In the genomic region with DNA sequence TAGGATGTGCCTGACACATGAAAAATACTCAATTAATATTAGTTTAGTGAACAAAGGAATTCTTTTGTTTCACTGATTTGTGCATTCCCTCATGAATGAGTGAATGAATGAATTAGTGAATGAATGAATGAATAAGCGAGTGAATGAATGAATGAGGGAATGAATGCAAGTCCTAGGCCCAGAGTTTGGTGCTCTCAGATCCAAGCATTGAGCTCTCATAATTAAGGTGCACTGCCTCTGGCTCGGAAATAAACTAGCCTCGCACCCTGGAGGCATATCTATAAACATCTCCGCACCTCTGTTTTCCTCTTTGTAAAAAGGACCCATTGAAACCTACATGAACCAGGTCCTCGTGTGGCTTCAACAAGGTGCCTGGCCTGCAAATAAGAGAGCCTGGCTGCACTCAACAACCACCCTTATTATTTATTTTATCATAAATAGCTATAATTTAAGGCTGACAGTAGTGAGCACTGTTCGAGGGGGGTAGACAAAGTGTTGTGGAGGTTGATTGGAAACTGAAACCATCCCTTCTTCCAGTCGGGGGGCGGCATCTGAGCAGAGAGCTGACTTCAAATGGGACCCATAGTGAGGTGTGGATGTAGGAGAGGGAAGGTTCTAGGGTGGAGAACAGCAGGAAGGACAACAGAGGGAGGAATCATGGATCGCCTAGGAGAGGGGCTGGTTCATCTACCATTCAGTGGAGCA, we compare ENCODE assay signal across 18 cellular contexts.
A peak's percentile ranks its signal among the peaks of the same experiment; 100 is the strongest.
DNase-seq lines count a peak whose midpoint lies in the region; ATAC-seq, FAIRE-seq and TF ChIP-seq lines count a peak whose summit lies in the region.
"Had no signal": no experiment of that assay in that cellular context is flagged by ENCODE, and none has a peak within 500 bp of the region (broad histone marks: within the 10 kb centered on the region; RNA-seq: fewer than 3 reads in every experiment).

No MANE protein-coding gene starts in this region.

- H3K79me2 ChIP-seq in K562 (ENCODE audit: control insufficient read depth, insufficient read depth, low read length): no peaks in the 10 kb centered on the region

- no peaks in the 10 kb centered on the region for H3K4me1 ChIP-seq in K562 (replicated peaks in 1 of 2; ENCODE audit: control insufficient read depth in 2 of 2, insufficient read depth in 2 of 2, low read length in 2 of 2)
- H3K4me1 ChIP-seq in vagina: peaks cover 41% of the 10 kb centered on the region
- H3K4me1 ChIP-seq in CD8-positive, alpha-beta memory T cell (ENCODE audit: insufficient read depth, low read length): no peaks in the 10 kb centered on the region
- H3K4me1 ChIP-seq: BLaER1 had no signal

- peaks cover 0 to 14% of the 10 kb centered on the region in 2 experiments; a peak in 2 of 5 replicates for H3K27me3 ChIP-seq in K562 (ENCODE audit: control insufficient read depth in 2 of 2, insufficient read depth in 2 of 2, low read length in 2 of 2)
- no peaks in the 10 kb centered on the region for H3K27me3 ChIP-seq in vagina
- H3K27me3 ChIP-seq in CD8-positive, alpha-beta memory T cell (ENCODE audit: insufficient read depth, low read length, poor library complexity, severe bottlenecking): no peaks in the 10 kb centered on the region
- H3K27me3 ChIP-seq: BLaER1 had no signal

- POLR2A ChIA-PET in K562 (lab: Yijun Ruan, JAX): interaction anchor here (0.6 kb wide), 1 partner anchor 75 kb away, joined by 3 read pairs; no protein-coding TSS in a partner anchor
- POLR2A ChIA-PET in CD8-positive, alpha-beta memory T cell (lab: Charles Lee): no interaction called here

- FAIRE-seq in K562 (lab: Jason Lieb, UNC): no peak
- FAIRE-seq: GM18507 had no signal

- 9% methylated on average over 6 of the region's 9 CpGs for WGBS in K562 (ENCODE audit: insufficient coverage, low coverage, missing lambda C conversion rate)
- 79 to 92% methylated on average over 9 of the region's 9 CpGs for WGBS in lower leg skin, 2 donors

- TF ChIP-seq EP300 in K562 (IDR thresholded peaks at IDR 0.05; ENCODE audit: low read length): no peak

- peak; percentile 48 for DNase-seq in activated CD8-positive, alpha-beta memory T cell treated with anti-CD3 and anti-CD28 coated beads for 24 hours
- no peak for DNase-seq in activated CD8-positive, alpha-beta memory T cell treated with anti-CD3 and anti-CD28 coated beads, Interleukin-2, amount 50 U/mL, for 48 hours
- DNase-seq in K562 (ENCODE audit: extremely low read depth in 1 of 4, low spot score in 3 of 4): no peak
- peak; percentile 11 to 65 for DNase-seq in lower leg skin (ENCODE audit: low spot score in 2 of 2)
- DNase-seq in vagina (ENCODE audit: extremely low spot score in 2 of 2): peak; percentile 70 to 89
- DNase-seq in effector CD4-positive, alpha-beta T cell: no peak
- DNase-seq in CD8-positive, alpha-beta memory T cell: no peak
- DNase-seq: 8988T; AML-193; Calu3; CD4-positive, CD25-positive, alpha-beta regulatory T cell; DMS 273 treated with DMSO at 0.1 percent for 48 hours; HFFc6 had no signal

- H3K4me3 ChIP-seq in K562 (no peak overlapping the region), lower leg skin (ENCODE audit: low read depth, poor library complexity, severe bottlenecking) (no peak overlapping the region), vagina (no peak overlapping the region)
- H3K4me3 ChIP-seq in CD8-positive, alpha-beta memory T cell (ENCODE audit: low read length): no peak overlapping the region
- H3K4me3 ChIP-seq: BLaER1, GM23338 had no signal

- H3K27me3 Mint-ChIP-seq in CD8-positive, alpha-beta memory T cell: peaks cover 0 to 3% of the 10 kb centered on the region in 2 donors
- H3K27me3 Mint-ChIP-seq: CD4-positive, CD25-positive, alpha-beta regulatory T cell had no signal

- no peak overlapping the region for H3K9ac ChIP-seq in K562 (ENCODE audit: insufficient read depth in 1 of 2, low read depth in 2 of 2, low read length in 2 of 2)
- H3K9ac ChIP-seq: BLaER1 had no signal

- no peaks in the 10 kb centered on the region for H4K20me1 ChIP-seq in K562 (replicated peaks; ENCODE audit: control insufficient read depth, insufficient read depth, low read length)
- H4K20me1 ChIP-seq: BLaER1 had no signal

- no peak for TF ChIP-seq RAD21 in K562 (CRISPR knock-in tag; conservative IDR thresholded peaks at IDR 0.05 in 1 of 2, IDR thresholded peaks at IDR 0.05 in 1 of 2)

- H3K9me1 ChIP-seq in K562 (ENCODE audit: control insufficient read depth, insufficient read depth, low read length): no peaks in the 10 kb centered on the region

- H3K27ac ChIP-seq in K562 (ENCODE audit: extremely low read depth, low read depth, low read length): no peak overlapping the region
- H3K27ac ChIP-seq in vagina: no peak overlapping the region
- no peak overlapping the region for H3K27ac ChIP-seq in CD8-positive, alpha-beta memory T cell (ENCODE audit: low read depth, low read length)
- H3K27ac ChIP-seq: BLaER1 had no signal

- BruUV-seq in K562 (replicated peaks; lab: Mats Ljungman, UMichigan): no TSS peak

- H3K27ac Mint-ChIP-seq in CD8-positive, alpha-beta memory T cell: peak overlapping the region in 1 of 8 donors; percentile 47
- H3K27ac Mint-ChIP-seq: GM23338, H9, HFFc6 had no signal

- H3K36me3 Mint-ChIP-seq in CD8-positive, alpha-beta memory T cell: peaks cover 0 to 1% (median 0%) of the 10 kb centered on the region in 3 donors

- H3K4me1 Mint-ChIP-seq in CD8-positive, alpha-beta memory T cell: peaks cover 2 to 5% (median 4%) of the 10 kb centered on the region in 3 donors

- no peaks in the 10 kb centered on the region for H3K9me3 Mint-ChIP-seq in CD8-positive, alpha-beta memory T cell
- H3K9me3 Mint-ChIP-seq: GM23338, H9, HFFc6 had no signal

- TF ChIP-seq POLR2A in K562 (conservative IDR thresholded peaks at IDR 0.05) (no peak), lower leg skin (IDR thresholded peaks at IDR 0.05) (no peak), vagina (IDR thresholded peaks at IDR 0.05) (no peak)

- no peak overlapping the region for H3K4me2 ChIP-seq in K562 (ENCODE audit: insufficient read depth, low read length)
- H3K4me2 ChIP-seq: BLaER1, GM23338 had no signal

- intact Hi-C loops in K562 (cut with micrococcal nuclease): no loop called here
- intact Hi-C loops in lower leg skin (cut with DNase I; ENCODE audit: low total_unique reads): no loop called here
- intact Hi-C loops in vagina (cut with DNase I): no loop called here

- ATAC-seq in K562 (no peak), GM19324 (IDR thresholded peaks at IDR 0.05; ENCODE audit: low FRiP score, unreplicated experiment) (no peak)
- ATAC-seq: GM23338 had no signal

- H3K9me3 ChIP-seq in K562 (replicated peaks; ENCODE audit: control insufficient read depth, insufficient read depth, low read depth, low read length): no peaks in the 10 kb centered on the region
- no peaks in the 10 kb centered on the region for H3K9me3 ChIP-seq in vagina
- no peaks in the 10 kb centered on the region for H3K9me3 ChIP-seq in CD8-positive, alpha-beta memory T cell (ENCODE audit: low read length)
- H3K9me3 ChIP-seq: BLaER1 had no signal

- TF ChIP-seq CTCF in K562 (IDR thresholded peaks at IDR 0.05 in 2 of 3, conservative IDR thresholded peaks at IDR 0.05 in 1 of 3; ENCODE audit: insufficient read depth in 2 of 3, low read depth in 1 of 3, low read length in 3 of 3) (no peak), lower leg skin (IDR thresholded peaks at IDR 0.05) (no peak), vagina (IDR thresholded peaks at IDR 0.05) (no peak)

- no peaks in the 10 kb centered on the region for H3K36me3 ChIP-seq in K562 (ENCODE audit: control insufficient read depth, insufficient read depth, low read length)
- H3K36me3 ChIP-seq in vagina: no peaks in the 10 kb centered on the region
- H3K36me3 ChIP-seq in CD8-positive, alpha-beta memory T cell (ENCODE audit: insufficient read depth, low read length): no peaks in the 10 kb centered on the region
- H3K36me3 ChIP-seq: BLaER1 had no signal

- in situ Hi-C loops in K562 (cut with MboI): no loop called here

- H3K4me3 Mint-ChIP-seq in CD8-positive, alpha-beta memory T cell: peak overlapping the region in 1 of 7 donors; percentile 1
- H3K4me3 Mint-ChIP-seq: GM23338, H9, HFFc6 had no signal

- CTCF ChIA-PET in K562 (lab: Yijun Ruan, JAX; ENCODE audit: low intra/inter-chr PET ratio): no interaction called here
- CTCF ChIA-PET in CD8-positive, alpha-beta memory T cell (lab: Charles Lee): no interaction called here

- H2AFZ ChIP-seq in K562 (ENCODE audit: low read depth, low read length): no peak overlapping the region
- H2AFZ ChIP-seq: GM23338 had no signal

TF ChIP-seq in K562, 482 proteins besides CTCF, POLR2A, EP300 and RAD21:
- TF ChIP-seq MCM2 (IDR thresholded peaks at IDR 0.05; ENCODE audit: low read depth) (no peak), ZNF24 (IDR thresholded peaks at IDR 0.05) (peak; percentile 88)

Comparison
In these comparisons a context has a peak if more than half of its experiments do, and no peak if none do; other contexts are left out.
1. DNase-seq: peak in activated CD8-positive, alpha-beta memory T cell treated with anti-CD3 and anti-CD28 coated beads for 24 hours (single experiment), lower leg skin (2 of 2) and vagina (2 of 2); none in activated CD8-positive, alpha-beta memory T cell treated with anti-CD3 and anti-CD28 coated beads, Interleukin-2, amount 50 U/mL, for 48 hours (single experiment), K562 (0 of 4), effector CD4-positive, alpha-beta T cell (single experiment) and CD8-positive, alpha-beta memory T cell (0 of 5).